Comparison of ENCODE assay signal across 8 cellular contexts in the genomic region with DNA sequence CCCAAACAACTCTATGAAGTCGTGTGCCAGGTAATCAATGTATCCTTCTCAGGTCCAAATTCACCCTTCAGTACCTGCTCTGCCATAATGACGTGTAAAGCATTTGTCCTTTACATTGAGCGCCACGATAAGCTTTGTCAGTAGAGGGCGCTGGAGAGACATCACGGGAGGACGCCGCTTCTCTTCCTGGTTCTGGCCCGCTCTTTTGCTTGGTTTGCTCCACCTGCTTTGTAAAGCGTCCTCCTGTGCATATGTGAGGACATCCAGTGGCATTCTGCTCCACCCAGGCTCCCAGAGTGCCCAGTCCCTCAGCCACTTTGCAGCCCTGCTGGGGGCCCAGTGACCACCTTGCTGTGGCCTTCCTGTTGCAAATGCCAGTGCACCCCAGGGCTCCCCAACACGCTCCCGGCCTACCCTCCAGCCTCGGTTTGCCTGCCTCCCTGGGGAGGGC.
DNase-seq lines count a peak whose midpoint lies in the region; ATAC-seq and TF ChIP-seq lines count a peak whose summit lies in the region.

No MANE protein-coding gene starts in this region.

- no peaks in the 10 kb centered on the region for H3K27me3 ChIP-seq in NT2/D1 (ENCODE audit: insufficient read depth, insufficient read length)
- H3K27me3 ChIP-seq in mammary epithelial cell (ENCODE audit: insufficient read depth, low read length): no peaks in the 10 kb centered on the region

- H3K4me3 ChIP-seq in NT2/D1 (ENCODE audit: insufficient read length, low read depth) (no peak overlapping the region), mammary epithelial cell (replicated peaks in 1 of 3; ENCODE audit: insufficient read depth in 1 of 3, low read depth in 2 of 3, low read length in 3 of 3) (no peak overlapping the region)

- in situ Hi-C loops in mammary epithelial cell (cut with MboI; ENCODE audit: low sequenced_read_pairs in 2 of 2): no loop called here

- H3K79me2 ChIP-seq in mammary epithelial cell (ENCODE audit: insufficient read depth, low read length): no peaks in the 10 kb centered on the region

- H3K36me3 ChIP-seq in NT2/D1 (ENCODE audit: insufficient read depth, insufficient read length, low read length) (no peaks in the 10 kb centered on the region), mammary epithelial cell (ENCODE audit: insufficient read depth, low read length) (no peaks in the 10 kb centered on the region)

- H3K9me3 ChIP-seq in NT2/D1 (ENCODE audit: insufficient read depth, low read length) (peaks cover 14% of the 10 kb centered on the region; the same call in 1 of the 2 replicates), mammary epithelial cell (replicated peaks; ENCODE audit: insufficient read depth, low read length) (peaks cover 8% of the 10 kb centered on the region)

- H4K20me1 ChIP-seq in mammary epithelial cell (ENCODE audit: insufficient read depth, low read length): no peaks in the 10 kb centered on the region

- no peak overlapping the region for H3K4me2 ChIP-seq in mammary epithelial cell (ENCODE audit: insufficient read depth, low read depth, low read length)

- dilution Hi-C loops in mammary epithelial cell (cut with HindIII; ENCODE audit: low sequenced_read_pairs): no loop called here

- intact Hi-C loops in mammary epithelial cell (cut with micrococcal nuclease): no loop called here

- no peak overlapping the region for H3K27ac ChIP-seq in mammary epithelial cell (ENCODE audit: insufficient read depth, low read depth, low read length)

- DNase-seq in NK-92 treated with Interleukin-12 subunit alpha and Interleukin-12 subunit beta, amount 100 ng/mL, for 24 hours (lab: John Stamatoyannopoulos, UW): peak; percentile 50
- DNase-seq in NK-92 (lab: John Stamatoyannopoulos, UW; ENCODE audit: unreplicated experiment) (no peak), HEK293T (ENCODE audit: extremely low spot score) (peak; percentile 46), NT2/D1 (ENCODE audit: low read depth, low spot score) (peak; percentile 46), mammary epithelial cell (no peak), retina (peak; percentile 40)

- no peak for ATAC-seq in HG02759 (IDR thresholded peaks at IDR 0.05; ENCODE audit: unreplicated experiment)
- ATAC-seq in GM21576 (IDR thresholded peaks at IDR 0.05; ENCODE audit: unreplicated experiment): no peak

- BruUV-seq in mammary epithelial cell (replicated peaks; lab: Mats Ljungman, UMichigan): no TSS peak

- no peaks in the 10 kb centered on the region for H3K4me1 ChIP-seq in NT2/D1 (ENCODE audit: insufficient read depth, insufficient read length)
- H3K4me1 ChIP-seq in mammary epithelial cell (ENCODE audit: insufficient read depth, low read length): no peaks in the 10 kb centered on the region

- 19% methylated on average over 12 of the region's 13 CpGs for WGBS in mammary epithelial cell (ENCODE audit: low coverage, missing lambda C conversion rate)

- POLR2A ChIA-PET in HEK293T (lab: Yijun Ruan, JAX): no interaction called here

- TF ChIP-seq CTCF in mammary epithelial cell (conservative IDR thresholded peaks at IDR 0.05 in 1 of 2, IDR thresholded peaks at IDR 0.05 in 1 of 2; ENCODE audit: extremely low read depth in 1 of 2, insufficient read depth in 1 of 2, low read depth in 1 of 2, low read length in 2 of 2): peak; percentile 34 to 44

- H3K9ac ChIP-seq in NT2/D1 (ENCODE audit: insufficient read length, low read depth) (no peak overlapping the region), mammary epithelial cell (ENCODE audit: insufficient read depth, low read length) (no peak overlapping the region)

- CTCF ChIA-PET in HEK293T (lab: Yijun Ruan, JAX): interaction anchor here (0.5 to 1.0 kb wide), 5 partner anchors 13 to 214 kb away, joined by 3 to 7 read pairs (median 4); no protein-coding TSS in a partner anchor
- CTCF ChIA-PET in mammary epithelial cell (lab: Charles Lee; ENCODE audit: low non-redundant PET): no interaction called here

- no peak overlapping the region for H2AFZ ChIP-seq in mammary epithelial cell (ENCODE audit: low read depth, low read length)

TF ChIP-seq in HEK293T, 16 proteins besides CTCF, POLR2A, EP300 and RAD21:
- TF ChIP-seq NFRKB (IDR thresholded peaks at IDR 0.05): no peak
- no peak for TF ChIP-seq BHLHE40 (IDR thresholded peaks at IDR 0.05; ENCODE audit: borderline replicate concordance)
- TF ChIP-seq FOXM1 (IDR thresholded peaks at IDR 0.05; ENCODE audit: borderline replicate concordance): no peak
- TF ChIP-seq ELF4 (IDR thresholded peaks at IDR 0.05): no peak
- no peak for TF ChIP-seq HDGF (IDR thresholded peaks at IDR 0.05; ENCODE audit: borderline replicate concordance)
- TF ChIP-seq SUZ12 (IDR thresholded peaks at IDR 0.05): no peak
- TF ChIP-seq L3MBTL2 (conservative IDR thresholded peaks at IDR 0.05): no peak
- TF ChIP-seq LEF1 (IDR thresholded peaks at IDR 0.05; ENCODE audit: borderline replicate concordance): no peak
- TF ChIP-seq CTBP1 (IDR thresholded peaks at IDR 0.05; ENCODE audit: borderline replicate concordance): no peak
- TF ChIP-seq SP1 (IDR thresholded peaks at IDR 0.05): no peak
- no peak for TF ChIP-seq ZNF384 (IDR thresholded peaks at IDR 0.05)
- no peak for TF ChIP-seq ARNT (IDR thresholded peaks at IDR 0.05)
- no peak for TF ChIP-seq PKNOX1 (IDR thresholded peaks at IDR 0.05)
- TF ChIP-seq FOXA1 (IDR thresholded peaks at IDR 0.05): no peak
- TF ChIP-seq FOXK2 (IDR thresholded peaks at IDR 0.05): no peak
- TF ChIP-seq TARDBP (IDR thresholded peaks at IDR 0.05): no peak

Comparison
In these comparisons a context has a peak if more than half of its experiments do, and no peak if none do; other contexts are left out.
1. DNase-seq: peak in NK-92 treated with Interleukin-12 subunit alpha and Interleukin-12 subunit beta, amount 100 ng/mL, for 24 hours (single experiment), HEK293T (single experiment), NT2/D1 (single experiment) and retina (single experiment); none in NK-92 (single experiment) and mammary epithelial cell (single experiment).